ENCODE assay signal across 1 cellular context in the genomic region with DNA sequence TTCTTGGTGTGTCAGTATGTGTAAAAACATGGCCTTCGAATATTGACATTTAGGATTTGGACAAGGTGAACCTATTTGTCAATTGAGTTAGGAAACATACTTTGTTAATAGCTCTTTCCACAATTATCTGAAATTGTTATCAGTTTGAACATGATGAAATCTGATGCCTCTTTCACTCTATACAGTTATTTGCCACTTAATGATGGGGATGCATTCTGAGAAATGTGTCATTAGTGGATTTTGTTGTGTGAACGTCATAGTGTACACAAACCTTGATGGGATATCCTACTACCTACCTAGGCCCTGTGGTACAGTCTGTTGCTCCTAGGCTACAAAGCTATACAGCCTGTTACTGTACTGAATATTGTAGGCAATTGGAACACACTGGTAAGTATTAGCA.
TF ChIP-seq lines count a peak whose summit lies in the region.

No MANE protein-coding gene starts in this region.

TF ChIP-seq in HepG2, 621 proteins besides CTCF, POLR2A, EP300 and RAD21:
- TF ChIP-seq ZNF354B (CRISPR knock-in tag; IDR thresholded peaks at IDR 0.05) (no peak), ZNF678 (CRISPR knock-in tag; IDR thresholded peaks at IDR 0.05) (no peak), AGO1 (IDR thresholded peaks at IDR 0.05; ENCODE audit: low read depth, low read length, poor library complexity, severe bottlenecking) (no peak)
- TF ChIP-seq, protein P1, sequence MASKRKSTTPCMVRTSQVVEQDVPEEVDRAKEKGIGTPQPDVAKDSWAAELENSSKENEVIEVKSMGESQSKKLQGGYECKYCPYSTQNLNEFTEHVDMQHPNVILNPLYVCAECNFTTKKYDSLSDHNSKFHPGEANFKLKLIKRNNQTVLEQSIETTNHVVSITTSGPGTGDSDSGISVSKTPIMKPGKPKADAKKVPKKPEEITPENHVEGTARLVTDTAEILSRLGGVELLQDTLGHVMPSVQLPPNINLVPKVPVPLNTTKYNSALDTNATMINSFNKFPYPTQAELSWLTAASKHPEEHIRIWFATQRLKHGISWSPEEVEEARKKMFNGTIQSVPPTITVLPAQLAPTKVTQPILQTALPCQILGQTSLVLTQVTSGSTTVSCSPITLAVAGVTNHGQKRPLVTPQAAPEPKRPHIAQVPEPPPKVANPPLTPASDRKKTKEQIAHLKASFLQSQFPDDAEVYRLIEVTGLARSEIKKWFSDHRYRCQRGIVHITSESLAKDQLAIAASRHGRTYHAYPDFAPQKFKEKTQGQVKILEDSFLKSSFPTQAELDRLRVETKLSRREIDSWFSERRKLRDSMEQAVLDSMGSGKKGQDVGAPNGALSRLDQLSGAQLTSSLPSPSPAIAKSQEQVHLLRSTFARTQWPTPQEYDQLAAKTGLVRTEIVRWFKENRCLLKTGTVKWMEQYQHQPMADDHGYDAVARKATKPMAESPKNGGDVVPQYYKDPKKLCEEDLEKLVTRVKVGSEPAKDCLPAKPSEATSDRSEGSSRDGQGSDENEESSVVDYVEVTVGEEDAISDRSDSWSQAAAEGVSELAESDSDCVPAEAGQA (IDR thresholded peaks at IDR 0.05; ENCODE audit: low read depth): no peak
- TF ChIP-seq, protein P1 (CRISPR knock-in tag; IDR thresholded peaks at IDR 0.05; ENCODE audit: borderline replicate concordance): no peak
- TF ChIP-seq, protein P2, sequence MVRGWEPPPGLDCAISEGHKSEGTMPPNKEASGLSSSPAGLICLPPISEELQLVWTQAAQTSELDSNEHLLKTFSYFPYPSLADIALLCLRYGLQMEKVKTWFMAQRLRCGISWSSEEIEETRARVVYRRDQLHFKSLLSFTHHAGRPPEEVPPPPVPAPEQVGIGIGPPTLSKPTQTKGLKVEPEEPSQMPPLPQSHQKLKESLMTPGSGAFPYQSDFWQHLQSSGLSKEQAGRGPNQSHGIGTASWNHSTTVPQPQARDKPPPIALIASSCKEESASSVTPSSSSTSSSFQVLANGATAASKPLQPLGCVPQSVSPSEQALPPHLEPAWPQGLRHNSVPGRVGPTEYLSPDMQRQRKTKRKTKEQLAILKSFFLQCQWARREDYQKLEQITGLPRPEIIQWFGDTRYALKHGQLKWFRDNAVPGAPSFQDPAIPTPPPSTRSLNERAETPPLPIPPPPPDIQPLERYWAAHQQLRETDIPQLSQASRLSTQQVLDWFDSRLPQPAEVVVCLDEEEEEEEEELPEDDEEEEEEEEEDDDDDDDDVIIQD (CRISPR knock-in tag; IDR thresholded peaks at IDR 0.05; ENCODE audit: low read depth): no peak
